Comparison of ENCODE assay signal across 11 cellular contexts in the genomic region with DNA sequence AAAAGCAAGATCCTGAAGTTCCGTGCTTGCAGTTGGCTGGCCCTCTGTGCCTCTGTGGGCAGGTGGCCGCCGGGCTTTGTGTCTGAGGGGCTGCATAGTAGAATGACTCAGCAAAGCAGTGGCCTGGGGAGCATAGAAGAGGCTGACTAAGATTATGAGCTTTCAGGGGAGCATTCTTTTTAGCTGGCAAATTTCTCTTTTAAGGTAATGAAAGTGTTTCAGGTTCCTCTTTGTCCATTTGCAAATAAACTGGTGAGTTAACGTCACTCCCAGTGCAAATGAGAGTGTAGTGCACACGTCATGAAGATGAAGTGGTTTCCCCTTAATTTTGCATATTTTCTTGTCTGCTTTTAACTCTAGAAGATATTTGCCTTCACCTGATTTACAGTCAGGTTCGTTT.
DNase-seq lines count a peak whose midpoint lies in the region; ATAC-seq, FAIRE-seq and TF ChIP-seq lines count a peak whose summit lies in the region.
"Had no signal": no experiment of that assay in that cellular context is flagged by ENCODE, and none has a peak within 500 bp of the region (broad histone marks: within the 10 kb centered on the region; RNA-seq: fewer than 3 reads in every experiment).

No MANE protein-coding gene starts in this region.

- H3K4me1 Mint-ChIP-seq in HFFc6 (ENCODE audit: low read depth), result peaks cover 13% of the 10 kb centered on the region

- ATAC-seq in GM21390 (IDR thresholded peaks at IDR 0.05; ENCODE audit: unreplicated experiment), result peak; percentile 88
- ATAC-seq in HG03378 (IDR thresholded peaks at IDR 0.05; ENCODE audit: unreplicated experiment), result peak; percentile 93
- peak; percentile 96 for ATAC-seq in GM12878
- ATAC-seq in left ventricle myocardium superior, result no peak

- CTCF ChIA-PET in GM12878 (lab: Yijun Ruan, JAX), result interaction anchor here (1.1 to 2.7 kb wide), 7 partner anchors 11 to 148 kb away, joined by 3 to 17 read pairs (median 6); no protein-coding TSS in a partner anchor

- no peak overlapping the region for H3K4me3 Mint-ChIP-seq in HFFc6
- H3K4me3 Mint-ChIP-seq: CD4-positive, alpha-beta T cell had no signal

- H3K4me1 ChIP-seq in GM12878 (ENCODE audit: control insufficient read depth, insufficient read depth, low read length), result peaks cover 17% of the 10 kb centered on the region

- peaks cover 28% of the 10 kb centered on the region for H3K36me3 Mint-ChIP-seq in HFFc6 (ENCODE audit: low read depth)

- peak; percentile 88 for FAIRE-seq in GM12878 (lab: Jason Lieb, UNC)
- FAIRE-seq: small intestine had no signal

- H3K4me3 ChIP-seq in GM12864 (ENCODE audit: low read depth, low read length), result no peak overlapping the region
- H3K4me3 ChIP-seq in GM12878, result peak overlapping the region; percentile 15; the same call in 1 of the 2 replicates

- SMC1A ChIA-PET in GM12878 (lab: Charles Lee; ENCODE audit: uncharacterized antibody, unreplicated experiment), result interaction anchor here (0.7 to 6.7 kb wide), 18 partner anchors 9 to 116 kb away, joined by 3 to 108 read pairs (median 8); partner anchors contain the start of gene BCL2L11

- peak overlapping the region; percentile 68 for H3K4me2 ChIP-seq in GM12878 (ENCODE audit: control insufficient read depth, insufficient read depth)

- no peaks in the 10 kb centered on the region for H3K27me3 ChIP-seq in GM12878 (replicated peaks in 1 of 2; ENCODE audit: control insufficient read depth in 2 of 2, insufficient read depth in 2 of 2, low read length in 1 of 2)

- no TSS peak for BruUV-seq in GM12878 (replicated peaks; lab: Mats Ljungman, UMichigan)

- in situ Hi-C loops in GM12878 (cut with MboI), result loop anchor here (25.0 kb wide), 1 partner anchor 357 kb away; no protein-coding TSS in a partner anchor

- no peak for TF ChIP-seq CTCF in GM12864 (IDR thresholded peaks at IDR 0.05; ENCODE audit: low read depth, low read length, missing control alignments)
- no peak for TF ChIP-seq CTCF in GM12878 (IDR thresholded peaks at IDR 0.05 in 2 of 3, conservative IDR thresholded peaks at IDR 0.05 in 1 of 3; ENCODE audit: control insufficient read depth in 2 of 3, extremely low read depth in 1 of 3, insufficient read depth in 1 of 3, low read depth in 3 of 3, low read length in 3 of 3)
- no peak for TF ChIP-seq CTCF in HFFc6 (IDR thresholded peaks at IDR 0.05)

- no peaks in the 10 kb centered on the region for H3K36me3 ChIP-seq in GM12878 (ENCODE audit: control insufficient read depth in 2 of 2, insufficient read depth in 2 of 2, low read length in 1 of 2)

- H3K79me2 ChIP-seq in GM12878 (ENCODE audit: control insufficient read depth, insufficient read depth, low read length), result no peaks in the 10 kb centered on the region

- peaks cover 15% of the 10 kb centered on the region for H3K9me3 Mint-ChIP-seq in HFFc6

- no peak overlapping the region; the same call in 1 of the 2 replicates for H2AFZ ChIP-seq in GM12878 (ENCODE audit: control insufficient read depth, low read depth, low read length)

- peak; percentile 90 for DNase-seq in GM12864 (ENCODE audit: low read depth)
- DNase-seq in GM12878 (ENCODE audit: low read depth, low spot score), result peak; percentile 98
- no peak for DNase-seq in HFFc6
- no peak for DNase-seq in NK-92 treated with Interleukin-12 subunit alpha and Interleukin-12 subunit beta, amount 100 ng/mL, for 24 hours (lab: John Stamatoyannopoulos, UW)
- DNase-seq in left ventricle myocardium superior, result no peak
- DNase-seq in NCI-H524 (lab: John Stamatoyannopoulos, UW), result no peak
- DNase-seq: CD4-positive, alpha-beta T cell; NCI-H1048; small intestine had no signal

- no peak overlapping the region for H3K27ac Mint-ChIP-seq in HFFc6
- H3K27ac Mint-ChIP-seq: CD4-positive, alpha-beta T cell had no signal

- peak; percentile 99 to 100 for TF ChIP-seq EP300 in GM12878 (IDR thresholded peaks at IDR 0.05; ENCODE audit: borderline replicate concordance in 1 of 2, control insufficient read depth in 1 of 2, low read depth in 2 of 2, low read length in 2 of 2)

- POLR2A ChIA-PET in GM12878 (lab: Charles Lee), result interaction anchor here (1.0 to 2.5 kb wide), 8 partner anchors 11 to 99 kb away, joined by 3 to 15 read pairs (median 4); partner anchors contain the start of gene BCL2L11

- 0 out of 2 replicates have a peak, but pooled peaks have one; percentile 0 for TF ChIP-seq RAD21 in GM12878 (IDR thresholded peaks at IDR 0.05; ENCODE audit: insufficient read depth, low read depth, low read length)

- no peaks in the 10 kb centered on the region for H4K20me1 ChIP-seq in GM12878 (ENCODE audit: control insufficient read depth, insufficient read depth)

- 0% methylated on average over 6 of the region's 6 CpGs for WGBS in GM12878 (ENCODE audit: insufficient coverage, insufficient replicate concordance, low lambda C conversion rate, missing lambda C conversion rate)

- H3K27ac ChIP-seq in GM12878 (ENCODE audit: control insufficient read depth, insufficient read depth), result peak overlapping the region; percentile 74

- H3K9me3 ChIP-seq in GM12878 (replicated peaks; ENCODE audit: control insufficient read depth, insufficient read depth, low read length), result peaks cover 15% of the 10 kb centered on the region

- intact Hi-C loops in GM12878 (cut with micrococcal nuclease; ENCODE audit: unreplicated experiment), result loop anchor here (1.0 kb wide), 3 partner anchors 8 to 18 kb away; no protein-coding TSS in a partner anchor
- intact Hi-C loops in left ventricle myocardium superior (cut with micrococcal nuclease), result no loop called here

- H3K9ac ChIP-seq in GM12878 (ENCODE audit: control insufficient read depth, insufficient read depth, low read length), result peak overlapping the region; percentile 50; the same call in 1 of the 2 replicates

- RAD21 ChIA-PET in GM12878 (lab: Charles Lee; ENCODE audit: unreplicated experiment), result interaction anchor here (1.1 to 5.3 kb wide), 11 partner anchors 11 to 99 kb away, joined by 3 to 52 read pairs (median 14); partner anchors contain the start of gene BCL2L11

- no peak for TF ChIP-seq POLR2A in GM12878 (IDR thresholded peaks at IDR 0.05; ENCODE audit: low read depth, low read length)

- peaks cover 5% of the 10 kb centered on the region; the same call in 1 of the 2 replicates for H3K27me3 Mint-ChIP-seq in HFFc6 (ENCODE audit: insufficient read depth)

TF ChIP-seq in GM12878, 131 proteins besides CTCF, POLR2A, EP300 and RAD21 (continues in another document):
- TF ChIP-seq FOS (IDR thresholded peaks at IDR 0.05; ENCODE audit: borderline replicate concordance, extremely low read depth, insufficient read length) (no peak), RELB (IDR thresholded peaks at IDR 0.05; ENCODE audit: low read depth) (peak; percentile 92), PAX5 (IDR thresholded peaks at IDR 0.05; ENCODE audit: borderline replicate concordance, low read depth, low read length) (peak; percentile 86), MTA2 (IDR thresholded peaks at IDR 0.05; ENCODE audit: low read depth) (peak; percentile 96), TAF1 (IDR thresholded peaks at IDR 0.05; ENCODE audit: borderline replicate concordance, low read depth, low read length) (no peak), RCOR1 (conservative IDR thresholded peaks at IDR 0.05; ENCODE audit: low read depth, low read length) (no peak; the same call in 1 of the 2 replicates), NRF1 (conservative IDR thresholded peaks at IDR 0.05; ENCODE audit: low read depth, low read length) (no peak), REST (IDR thresholded peaks at IDR 0.05; ENCODE audit: low read depth, low read length) (no peak)

Comparison
In these comparisons a context has a peak if more than half of its experiments do, and no peak if none do; other contexts are left out.
1. DNase-seq: peak in GM12864 (single experiment) and GM12878 (single experiment); none in HFFc6 (single experiment), NK-92 treated with Interleukin-12 subunit alpha and Interleukin-12 subunit beta, amount 100 ng/mL, for 24 hours (single experiment), left ventricle myocardium superior (single experiment) and NCI-H524 (0 of 2).